Comparison of ENCODE assay signal across 8 cellular contexts in genomic region chr3:197001972-197002700, GRCh38. TPM values are rescaled to one million over a fixed set of nuclear protein-coding genes. Genes with fewer than 3 reads are reported as not detected.
A peak's percentile ranks its signal among the peaks of the same experiment; 100 is the strongest.
DNase-seq lines count a peak whose midpoint lies in the region; ATAC-seq and TF ChIP-seq lines count a peak whose summit lies in the region.

No MANE protein-coding gene starts in this region.

- peak overlapping the region; percentile 34 for H3K4me3 Mint-ChIP-seq in stimulated activated naive CD8-positive, alpha-beta T cell treated with anti-CD3 and anti-CD28 coated beads, Interleukin-15, Interleukin-2, amounts not matched to agents 100 ng/mL and 50 ng/mL, for 24 hours
- H3K4me3 Mint-ChIP-seq in effector memory CD8-positive, alpha-beta T cell = peak overlapping the region; percentile 66 to 70
- H3K4me3 Mint-ChIP-seq in naive B cell = peak overlapping the region; percentile 74 to 90 (median 84)

- peaks cover 4% of the 10 kb centered on the region for H3K27me3 Mint-ChIP-seq in stimulated activated naive CD8-positive, alpha-beta T cell treated with anti-CD3 and anti-CD28 coated beads, Interleukin-15, Interleukin-2, amounts not matched to agents 100 ng/mL and 50 ng/mL, for 24 hours
- H3K27me3 Mint-ChIP-seq in effector memory CD8-positive, alpha-beta T cell = no peaks in the 10 kb centered on the region
- H3K27me3 Mint-ChIP-seq in naive B cell = peaks cover 13 to 21% (median 14%) of the 10 kb centered on the region in 3 donors

- H3K4me1 ChIP-seq in PC-3 (ENCODE audit: insufficient read depth, low read length) = peaks cover 12% of the 10 kb centered on the region

- H3K36me3 Mint-ChIP-seq in stimulated activated naive CD8-positive, alpha-beta T cell treated with anti-CD3 and anti-CD28 coated beads, Interleukin-15, Interleukin-2, amounts not matched to agents 100 ng/mL and 50 ng/mL, for 24 hours (ENCODE audit: low read depth) = no peaks in the 10 kb centered on the region
- peaks cover 7% of the 10 kb centered on the region for H3K36me3 Mint-ChIP-seq in effector memory CD8-positive, alpha-beta T cell (ENCODE audit: insufficient read depth)
- H3K36me3 Mint-ChIP-seq in naive B cell = no peaks in the 10 kb centered on the region

- no peaks in the 10 kb centered on the region for H3K36me3 ChIP-seq in PC-3 (ENCODE audit: low read depth, low read length)

- H3F3A ChIP-seq in PC-3 (ENCODE audit: low read length, unreplicated experiment) = no peaks in the 10 kb centered on the region

- POLR2A ChIA-PET in PC-3 (lab: Charles Lee; ENCODE audit: unreplicated experiment) = no interaction called here

- CTCF ChIA-PET in PC-3 (lab: Charles Lee) = no interaction called here

- H3K27ac ChIP-seq in PC-3 (ENCODE audit: low read length) = no peak overlapping the region

- TSS peak; percentile 33 for BruUV-seq in PC-3 (replicated peaks; lab: Mats Ljungman, UMichigan)

- H3K79me2 ChIP-seq in PC-3 (ENCODE audit: low read length) = peaks cover 5% of the 10 kb centered on the region

- ATAC-seq in stimulated activated naive CD8-positive, alpha-beta T cell treated with anti-CD3 and anti-CD28 coated beads, Interleukin-15, Interleukin-2, amounts not matched to agents 100 U/mL and 50 U/mL, for 24 hours = no peak
- peak; percentile 3 for ATAC-seq in PC-3
- no peak for ATAC-seq in effector memory CD8-positive, alpha-beta T cell (replicated peaks)
- ATAC-seq in naive B cell (ENCODE audit: low read depth in 2 of 2) = peak; percentile 0 to 1

- H3K4me1 Mint-ChIP-seq in stimulated activated naive CD8-positive, alpha-beta T cell treated with anti-CD3 and anti-CD28 coated beads, Interleukin-15, Interleukin-2, amounts not matched to agents 100 ng/mL and 50 ng/mL, for 24 hours (ENCODE audit: low read depth) = peaks cover 13% of the 10 kb centered on the region
- H3K4me1 Mint-ChIP-seq in effector memory CD8-positive, alpha-beta T cell (ENCODE audit: low read depth in 2 of 2) = peaks cover 3 to 12% of the 10 kb centered on the region in 2 donors
- peaks cover 5 to 14% (median 12%) of the 10 kb centered on the region in 3 donors for H3K4me1 Mint-ChIP-seq in naive B cell

- H3K27ac Mint-ChIP-seq in stimulated activated naive CD8-positive, alpha-beta T cell treated with anti-CD3 and anti-CD28 coated beads, Interleukin-15, Interleukin-2, amounts not matched to agents 100 ng/mL and 50 ng/mL, for 24 hours = peak overlapping the region; percentile 13
- peak overlapping the region; percentile 83 to 89 for H3K27ac Mint-ChIP-seq in effector memory CD8-positive, alpha-beta T cell
- H3K27ac Mint-ChIP-seq in naive B cell = peak overlapping the region in 3 of 6 donors; percentile 73 to 92 (median 90)

- peak overlapping the region; percentile 66 for H3K4me3 ChIP-seq in PC-3 (ENCODE audit: low read length)

- no peaks in the 10 kb centered on the region for H3K9me2 ChIP-seq in PC-3 (replicated peaks; ENCODE audit: low read length)

- no peaks in the 10 kb centered on the region for H4K20me1 ChIP-seq in PC-3 (ENCODE audit: low read length)

- peak overlapping the region; percentile 88 for H3K4me2 ChIP-seq in PC-3 (ENCODE audit: low read length)

- intact Hi-C loops in PC-3 (cut with micrococcal nuclease) = no loop called here

- peak overlapping the region; percentile 88 for H3K9ac ChIP-seq in PC-3 (ENCODE audit: low read length)

- peak overlapping the region; percentile 80 for H2AFZ ChIP-seq in PC-3 (ENCODE audit: low read length)

- TF ChIP-seq CTCF in PC-3 (conservative IDR thresholded peaks at IDR 0.05; ENCODE audit: low read depth, low read length) = no peak

- no peaks in the 10 kb centered on the region for H3K9me3 Mint-ChIP-seq in stimulated activated naive CD8-positive, alpha-beta T cell treated with anti-CD3 and anti-CD28 coated beads, Interleukin-15, Interleukin-2, amounts not matched to agents 100 ng/mL and 50 ng/mL, for 24 hours
- no peaks in the 10 kb centered on the region for H3K9me3 Mint-ChIP-seq in effector memory CD8-positive, alpha-beta T cell
- no peaks in the 10 kb centered on the region for H3K9me3 Mint-ChIP-seq in naive B cell

- H3K27me3 ChIP-seq in PC-3 (ENCODE audit: low read length) = no peaks in the 10 kb centered on the region

- DNase-seq in stimulated activated naive CD8-positive, alpha-beta T cell treated with anti-CD3 and anti-CD28 coated beads, Interleukin-15, Interleukin-2, amounts not matched to agents 100 U/mL and 50 U/mL, for 24 hours = no peak
- DNase-seq in PC-3 (no peak), naive B cell (no peak), NCI-H69 (lab: John Stamatoyannopoulos, UW) (no peak), NCI-H446 treated with DMSO at 0.1 percent for 48 hours (lab: John Stamatoyannopoulos, UW) (no peak), cortex of kidney (lab: John Stamatoyannopoulos, UW) (no peak)
- DNase-seq in effector memory CD8-positive, alpha-beta T cell = peak in 1 of 3 experiments; percentile 11

- H3K9me3 ChIP-seq in PC-3 (ENCODE audit: low read length) = no peaks in the 10 kb centered on the region

RNA-seq across cellular contexts. Expression of gene MELTF, which starts 27.5 kb away (rescaled TPM):
- total RNA-seq in PC-3 (2014; rRNA removed) = 40.6 and 46.8 TPM in 2 replicates
- polyA plus RNA-seq in naive B cell (ENCODE audit: low read depth in 6 of 6) = under 1 TPM in 1 of 6 donors, not detected in 5; 0.61 TPM

RNA-seq across cellular contexts. Expression of gene PIGZ, which starts 33.5 kb away (rescaled TPM):
- 1.6 and 3.7 TPM in 2 replicates for total RNA-seq in PC-3 (2014; rRNA removed)
- 1 to 10 TPM in 3 of 6 donors, under 1 TPM in 2, not detected in 1; 0.45 to 2.6 (median 1.1) TPM for polyA plus RNA-seq in naive B cell (ENCODE audit: low read depth in 6 of 6)

RNA-seq across cellular contexts. Expression of gene NCBP2, which starts 59.8 kb away (rescaled TPM):
- total RNA-seq in PC-3 (2014; rRNA removed) = 119 and 131 TPM in 2 replicates
- polyA plus RNA-seq in naive B cell (ENCODE audit: low read depth in 6 of 6) = 10 to 100 TPM; 35.9 to 75.6 (median 62.9) TPM

Comparison
In these comparisons a context has a peak if more than half of its experiments do, and no peak if none do; other contexts are left out.
1. ATAC-seq: peak in PC-3 (single experiment) and naive B cell (2 of 2); none in stimulated activated naive CD8-positive, alpha-beta T cell treated with anti-CD3 and anti-CD28 coated beads, Interleukin-15, Interleukin-2, amounts not matched to agents 100 U/mL and 50 U/mL, for 24 hours (single experiment) and effector memory CD8-positive, alpha-beta T cell (single experiment).
2. Peak in every context shown above with its lines, with median percentiles within 50 percentile points of each other: H3K4me3 Mint-ChIP-seq.